1 cellular context compared by ENCODE assay signal in genomic region chr5:180862645-180863044, GRCh38.
TF ChIP-seq lines count a peak whose summit lies in the region.

No MANE protein-coding gene starts in this region.

TF ChIP-seq in IMR-90, 13 proteins besides CTCF, POLR2A, EP300 and RAD21:
- TF ChIP-seq MAZ (IDR thresholded peaks at IDR 0.05; ENCODE audit: borderline replicate concordance, low read depth, low read length) (no peak), CHD1 (IDR thresholded peaks at IDR 0.05; ENCODE audit: low read depth, low read length) (no peak), FOS (IDR thresholded peaks at IDR 0.05; ENCODE audit: low read depth, low read length) (no peak), MAFK (IDR thresholded peaks at IDR 0.05; ENCODE audit: low read depth, low read length) (no peak), ELK1 (IDR thresholded peaks at IDR 0.05; ENCODE audit: borderline replicate concordance, low read depth, low read length) (no peak), MXI1 (IDR thresholded peaks at IDR 0.05; ENCODE audit: borderline replicate concordance, low read depth, low read length) (no peak), NFE2L2 (IDR thresholded peaks at IDR 0.05; ENCODE audit: low read depth, low read length) (no peak), SMC3 (IDR thresholded peaks at IDR 0.05; ENCODE audit: low read depth, low read length) (no peak), CEBPB (IDR thresholded peaks at IDR 0.05; ENCODE audit: low read depth, low read length) (no peak), BHLHE40 (IDR thresholded peaks at IDR 0.05; ENCODE audit: low read depth, low read length) (no peak), RCOR1 (IDR thresholded peaks at IDR 0.05; ENCODE audit: insufficient replicate concordance, low read length) (no peak), USF2 (IDR thresholded peaks at IDR 0.05; ENCODE audit: low read depth, low read length) (no peak), RFX5 (IDR thresholded peaks at IDR 0.05; ENCODE audit: low read depth, low read length) (no peak)
